Comparison of ENCODE assay signal across 34 cellular contexts in the genomic region with DNA sequence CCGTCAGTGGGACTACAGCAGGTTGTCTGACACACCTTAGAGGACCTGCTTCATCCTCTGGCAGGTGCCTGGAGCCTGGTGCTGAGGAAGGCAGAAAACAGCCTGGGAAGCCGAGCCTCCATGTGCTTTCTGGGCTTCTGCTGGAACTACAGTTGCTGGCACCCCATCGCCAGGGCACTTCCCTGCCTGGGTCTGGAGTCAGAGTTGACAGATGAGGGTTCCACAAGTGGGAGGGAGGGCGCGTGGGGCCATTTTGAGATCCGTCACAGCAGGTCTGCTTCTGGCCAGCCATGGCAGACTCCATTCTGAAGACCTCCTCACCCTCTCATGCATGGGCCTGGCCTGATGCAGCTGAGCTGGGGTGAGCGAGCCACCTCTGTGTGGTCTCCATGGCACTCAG. TPM values are rescaled to one million over a fixed set of nuclear protein-coding genes. Genes with fewer than 3 reads are reported as not detected.
"Had no signal": no experiment of that assay in that cellular context is flagged by ENCODE, and none has a peak within 500 bp of the region (broad histone marks: within the 10 kb centered on the region; RNA-seq: fewer than 3 reads in every experiment).

No MANE protein-coding gene starts in this region.

- H3K4me3 ChIP-seq: adrenal gland, body of pancreas, breast epithelium had no signal

- H3K4me1 ChIP-seq: adrenal gland, body of pancreas, breast epithelium had no signal

- H3K9me3 ChIP-seq: adrenal gland, body of pancreas, breast epithelium had no signal

- FAIRE-seq: astrocyte, TTC549 had no signal

- H3K36me3 ChIP-seq: adrenal gland, brain microvascular endothelial cell, breast epithelium had no signal

- H3K27ac ChIP-seq: adrenal gland, body of pancreas, brain microvascular endothelial cell, breast epithelium, VCaP had no signal

- H3K27me3 ChIP-seq: adrenal gland, body of pancreas, brain microvascular endothelial cell had no signal

- DNase-seq: activated B cell treated with CpG ODN at 0.5 μM for 24 hours; activated CD4-positive, alpha-beta memory T cell treated with anti-CD3 and anti-CD28 coated beads for 36 hours; activated CD4-positive, alpha-beta T cell treated with anti-CD3 and anti-CD28 coated beads for 4 hours; activated CD4-positive, alpha-beta T cell treated with anti-CD3 and anti-CD28 coated beads, Interleukin-2, amount 10 ng/mL, durations not matched to agents 24 days and 14 days; activated CD4-positive, alpha-beta T cell treated with anti-CD3 and anti-CD28 coated beads, Interleukin-2, amount 50 U/mL, for 1 hour; activated CD4-positive, alpha-beta T cell treated with anti-CD3 and anti-CD28 coated beads, Interleukin-2, amount 50 U/mL, for 4 hours; activated CD4-positive, CD25-positive, alpha-beta regulatory T cell treated with anti-CD3 and anti-CD28 coated beads, Interleukin-2, amount 50 U/mL, for 72 hours; activated CD8-positive, alpha-beta memory T cell treated with anti-CD3 and anti-CD28 coated beads, Interleukin-2, amount 50 U/mL, for 4 hours; activated CD8-positive, alpha-beta T cell treated with anti-CD3 and anti-CD28 coated beads for 36 hours; activated effector memory CD4-positive, alpha-beta T cell treated with anti-CD3 and anti-CD28 coated beads, Interleukin-2, amount 50 U/mL, for 16 hours; activated gamma-delta T cell treated with Interleukin-2 at 50 U/mL for 16 hours; activated naive CD4-positive, alpha-beta T cell; activated naive CD4-positive, alpha-beta T cell treated with anti-CD3 and anti-CD28 coated beads for 36 hours; activated naive CD4-positive, alpha-beta T cell treated with anti-CD3 and anti-CD28 coated beads, Interleukin-2, amount 50 U/mL, for 16 hours; activated naive CD8-positive, alpha-beta T cell treated with anti-CD3 and anti-CD28 coated beads for 36 hours; activated T-cell treated with anti-CD3 and anti-CD28 coated beads for 4 hours; activated T-cell treated with anti-CD3 and anti-CD28 coated beads, Interleukin-2, amount 50 U/mL, for 1 hour; activated T-cell treated with anti-CD3 and anti-CD28 coated beads, Interleukin-2, amount 50 U/mL, for 4 hours; activated T-cell treated with anti-CD3 and anti-CD28 coated beads, Interleukin-2, amount 50 U/mL, for 72 hours; adrenal gland; amniotic stem cell; aorta; body of pancreas; brain microvascular endothelial cell; central memory CD4-positive, alpha-beta T cell; T-helper 2 cell; T-helper 9 cell had no signal

- ATAC-seq: activated CD8-positive, alpha-beta T cell treated with anti-CD3 and anti-CD28 coated beads for 36 hours; activated naive CD4-positive, alpha-beta T cell treated with anti-CD3 and anti-CD28 coated beads, Interleukin-2, amount 50 U/mL, for 72 hours; activated T-cell treated with anti-CD3 and anti-CD28 coated beads, Interleukin-2, amount 50 U/mL, for 4 hours; activated T-cell treated with anti-CD3 and anti-CD28 coated beads, Interleukin-2, amount 50 U/mL, for 72 hours; activated T-helper 17 cell treated with anti-CD3 and anti-CD28 coated beads, Interleukin-2, amount 50 U/mL, for 72 hours; body of pancreas had no signal

RNA-seq across cellular contexts. Expression of a gene that starts 33.2 kb away (rescaled TPM):
- total RNA-seq: activated B cell treated with CpG ODN at 0.5 μM for 24 hours; activated CD4-positive, alpha-beta memory T cell treated with anti-CD3 and anti-CD28 coated beads for 36 hours; activated CD4-positive, alpha-beta T cell treated with anti-CD3 and anti-CD28 coated beads, Interleukin-2, amount 10 ng/mL, durations not matched to agents 24 days and 14 days; activated CD8-positive, alpha-beta T cell treated with anti-CD3 and anti-CD28 coated beads for 36 hours; aorta; cardiac septum had no signal
- polyA plus RNA-seq: aorta had no signal
